Comparison of ENCODE assay signal across 25 cellular contexts in genomic region chr11:30406978-30407762, GRCh38.
A peak's percentile ranks its signal among the peaks of the same experiment; 100 is the strongest.
DNase-seq lines count a peak whose midpoint lies in the region; ATAC-seq and TF ChIP-seq lines count a peak whose summit lies in the region.
"Had no signal": no experiment of that assay in that cellular context is flagged by ENCODE, and none has a peak within 500 bp of the region (broad histone marks: within the 10 kb centered on the region; RNA-seq: fewer than 3 reads in every experiment).

No MANE protein-coding gene starts in this region.

- TF ChIP-seq CTCF in endothelial cell (IDR thresholded peaks at IDR 0.05; ENCODE audit: unreplicated experiment) = no peak

- H3K79me1 ChIP-seq in mesendoderm (ENCODE audit: low read length) = no peaks in the 10 kb centered on the region

- H3K9ac ChIP-seq in mesendoderm (ENCODE audit: low read length) = no peak overlapping the region

- H3K23ac ChIP-seq in mesendoderm (ENCODE audit: low read length) = no peak overlapping the region

- no peak overlapping the region for H3K4me3 Mint-ChIP-seq in endothelial cell (ENCODE audit: unreplicated experiment)
- H3K4me3 Mint-ChIP-seq: activated CD4-positive, alpha-beta T cell treated with anti-CD3 and anti-CD28 coated beads, Interleukin-2, amount 10 ng/mL, durations not matched to agents 7 days and 5 days; activated naive CD8-positive, alpha-beta T cell treated with anti-CD3 and anti-CD28 coated beads, Interleukin-2, amount 10 ng/mL, durations not matched to agents 7 days and 5 days; B cell; naive thymus-derived CD8-positive, alpha-beta T cell; stimulated activated effector memory CD8-positive, alpha-beta T cell treated with anti-CD3 and anti-CD28 coated beads, Interleukin-12 subunit alpha, Interleukin-12 subunit beta, amount 100 ng/mL, for 72 hours had no signal

- no peak overlapping the region for H2BK120ac ChIP-seq in mesendoderm (ENCODE audit: low read depth, low read length)

- H3K4me3 ChIP-seq in mesendoderm (ENCODE audit: low read length) = no peak overlapping the region
- H3K4me3 ChIP-seq: coronary artery, pancreas had no signal

- H3K27me3 ChIP-seq in mesendoderm (ENCODE audit: insufficient read depth, low read length, poor library complexity) = no peaks in the 10 kb centered on the region
- H3K27me3 ChIP-seq: brain microvascular endothelial cell, pancreas had no signal

- no peak overlapping the region for H2BK15ac ChIP-seq in mesendoderm (replicated peaks; ENCODE audit: low read depth)

- H4K5ac ChIP-seq in mesendoderm (ENCODE audit: low read length) = no peak overlapping the region

- peak overlapping the region; percentile 78 for H3K27ac Mint-ChIP-seq in endothelial cell (ENCODE audit: unreplicated experiment)
- H3K27ac Mint-ChIP-seq: activated CD4-positive, alpha-beta T cell treated with anti-CD3 and anti-CD28 coated beads, Interleukin-2, amount 10 ng/mL, durations not matched to agents 7 days and 5 days; activated naive CD8-positive, alpha-beta T cell treated with anti-CD3 and anti-CD28 coated beads, Interleukin-2, amount 10 ng/mL, durations not matched to agents 7 days and 5 days; activated T-helper 2 cell treated with anti-CD3 and anti-CD28 coated beads, Interferon-gamma antibody, Interleukin-2, Interleukin-4, amounts not matched to agents 10 μg/mL and 5 μg/mL and 100 μg/mL, durations not matched to agents 14 hours and 24 hours and 36 hours; B cell; naive thymus-derived CD8-positive, alpha-beta T cell; stimulated activated effector memory CD8-positive, alpha-beta T cell treated with anti-CD3 and anti-CD28 coated beads, Interleukin-12 subunit alpha, Interleukin-12 subunit beta, amount 100 ng/mL, for 72 hours had no signal

- no CpG with 5 or more reads among the region's 13 CpGs for WGBS in mesendoderm (ENCODE audit: extremely low coverage, insufficient coverage, low lambda C conversion rate)

- H3K18ac ChIP-seq in mesendoderm (ENCODE audit: low read length) = no peak overlapping the region

- H2AK5ac ChIP-seq in mesendoderm (ENCODE audit: low read length) = no peak overlapping the region

- H3K56ac ChIP-seq in mesendoderm (ENCODE audit: low read length) = no peak overlapping the region

- H3K4ac ChIP-seq in mesendoderm (ENCODE audit: low read depth, low read length) = no peak overlapping the region

- no peaks in the 10 kb centered on the region for H3K9me3 Mint-ChIP-seq in endothelial cell (ENCODE audit: unreplicated experiment)
- H3K9me3 Mint-ChIP-seq: activated CD4-positive, alpha-beta T cell treated with anti-CD3 and anti-CD28 coated beads, Interleukin-2, amount 10 ng/mL, durations not matched to agents 7 days and 5 days; activated naive CD8-positive, alpha-beta T cell treated with anti-CD3 and anti-CD28 coated beads, Interleukin-2, amount 10 ng/mL, durations not matched to agents 7 days and 5 days; activated T-helper 2 cell treated with anti-CD3 and anti-CD28 coated beads, Interferon-gamma antibody, Interleukin-2, Interleukin-4, amounts not matched to agents 10 μg/mL and 5 μg/mL and 100 μg/mL, durations not matched to agents 14 hours and 24 hours and 36 hours; naive thymus-derived CD8-positive, alpha-beta T cell; stimulated activated effector memory CD8-positive, alpha-beta T cell treated with anti-CD3 and anti-CD28 coated beads, Interleukin-12 subunit alpha, Interleukin-12 subunit beta, amount 100 ng/mL, for 72 hours had no signal

- ATAC-seq in GM19023 (IDR thresholded peaks at IDR 0.05; ENCODE audit: unreplicated experiment) = no peak
- ATAC-seq in HG02973 (IDR thresholded peaks at IDR 0.05; ENCODE audit: unreplicated experiment) = no peak
- ATAC-seq: naive thymus-derived CD8-positive, alpha-beta T cell; pancreas; stimulated activated effector memory CD8-positive, alpha-beta T cell treated with anti-CD3 and anti-CD28 coated beads, Interleukin-12 subunit alpha, Interleukin-12 subunit beta, amount 100 ng/mL, for 72 hours had no signal

- no peak overlapping the region for H3K27ac ChIP-seq in mesendoderm (ENCODE audit: low read depth, low read length)
- H3K27ac ChIP-seq: brain microvascular endothelial cell, coronary artery, pancreas had no signal

- peaks cover 12% of the 10 kb centered on the region for H3K36me3 Mint-ChIP-seq in endothelial cell (ENCODE audit: low read depth, unreplicated experiment)
- H3K36me3 Mint-ChIP-seq: activated naive CD8-positive, alpha-beta T cell treated with anti-CD3 and anti-CD28 coated beads, Interleukin-2, amount 10 ng/mL, durations not matched to agents 7 days and 5 days; naive thymus-derived CD8-positive, alpha-beta T cell; stimulated activated effector memory CD8-positive, alpha-beta T cell treated with anti-CD3 and anti-CD28 coated beads, Interleukin-12 subunit alpha, Interleukin-12 subunit beta, amount 100 ng/mL, for 72 hours had no signal

- peaks cover 29% of the 10 kb centered on the region for H3K4me1 Mint-ChIP-seq in endothelial cell (ENCODE audit: unreplicated experiment)
- H3K4me1 Mint-ChIP-seq: B cell had no signal

- no peak overlapping the region for H4K8ac ChIP-seq in mesendoderm (ENCODE audit: low read depth, low read length)

- peaks cover 2% of the 10 kb centered on the region for H3K27me3 Mint-ChIP-seq in endothelial cell (ENCODE audit: unreplicated experiment)
- H3K27me3 Mint-ChIP-seq: activated CD4-positive, alpha-beta T cell treated with anti-CD3 and anti-CD28 coated beads, Interleukin-2, amount 10 ng/mL, durations not matched to agents 7 days and 5 days; activated naive CD8-positive, alpha-beta T cell treated with anti-CD3 and anti-CD28 coated beads, Interleukin-2, amount 10 ng/mL, durations not matched to agents 7 days and 5 days had no signal

- H3K36me3 ChIP-seq in mesendoderm (ENCODE audit: control insufficient read depth, insufficient read depth, low read length) = no peaks in the 10 kb centered on the region
- H3K36me3 ChIP-seq: brain microvascular endothelial cell, pancreas had no signal

- DNase-seq in NCI-H345 (lab: John Stamatoyannopoulos, UW) (peak; percentile 0), NCI-H345 treated with DMSO at 0.1 percent for 48 hours (lab: John Stamatoyannopoulos, UW; ENCODE audit: unreplicated experiment) (no peak), NCI-H69 (lab: John Stamatoyannopoulos, UW) (peak; percentile 81), endothelial cell (ENCODE audit: low spot score) (no peak), mesendoderm (peak; percentile 91), NOMO-1 (lab: John Stamatoyannopoulos, UW; ENCODE audit: unreplicated experiment in 2 of 2) (no peak)
- DNase-seq: activated CD4-positive, alpha-beta T cell treated with anti-CD3 and anti-CD28 coated beads, Interleukin-2, amount 10 ng/mL, durations not matched to agents 7 days and 5 days; activated naive CD8-positive, alpha-beta T cell treated with anti-CD3 and anti-CD28 coated beads, Interleukin-2, amount 10 ng/mL, durations not matched to agents 7 days and 5 days; brain microvascular endothelial cell; COR-L47; KG1; mesenchymal stem cell; MV-4-11; naive thymus-derived CD8-positive, alpha-beta T cell; NCI-H2029; NCI-H226; pancreas; SHP77; T-helper 1 cell had no signal

- no peak overlapping the region for H2BK5ac ChIP-seq in mesendoderm (ENCODE audit: low read length)

- H3K4me1 ChIP-seq in mesendoderm (ENCODE audit: control insufficient read depth, low read depth, low read length) = no peaks in the 10 kb centered on the region
- H3K4me1 ChIP-seq: pancreas had no signal

- no peak overlapping the region for H3K4me2 ChIP-seq in mesendoderm (ENCODE audit: low read length)

- no peaks in the 10 kb centered on the region for H3K79me2 ChIP-seq in mesendoderm (ENCODE audit: control insufficient read depth, insufficient read depth, low read length)

Comparison
In these comparisons a context has a peak if more than half of its experiments do, and no peak if none do; other contexts are left out.
1. DNase-seq: peak in NCI-H345 (single experiment), NCI-H69 (single experiment) and mesendoderm (single experiment); none in NCI-H345 treated with DMSO at 0.1 percent for 48 hours (single experiment), endothelial cell (single experiment) and NOMO-1 (0 of 2).